Comparison of ENCODE assay signal across 8 cellular contexts in the genomic region with DNA sequence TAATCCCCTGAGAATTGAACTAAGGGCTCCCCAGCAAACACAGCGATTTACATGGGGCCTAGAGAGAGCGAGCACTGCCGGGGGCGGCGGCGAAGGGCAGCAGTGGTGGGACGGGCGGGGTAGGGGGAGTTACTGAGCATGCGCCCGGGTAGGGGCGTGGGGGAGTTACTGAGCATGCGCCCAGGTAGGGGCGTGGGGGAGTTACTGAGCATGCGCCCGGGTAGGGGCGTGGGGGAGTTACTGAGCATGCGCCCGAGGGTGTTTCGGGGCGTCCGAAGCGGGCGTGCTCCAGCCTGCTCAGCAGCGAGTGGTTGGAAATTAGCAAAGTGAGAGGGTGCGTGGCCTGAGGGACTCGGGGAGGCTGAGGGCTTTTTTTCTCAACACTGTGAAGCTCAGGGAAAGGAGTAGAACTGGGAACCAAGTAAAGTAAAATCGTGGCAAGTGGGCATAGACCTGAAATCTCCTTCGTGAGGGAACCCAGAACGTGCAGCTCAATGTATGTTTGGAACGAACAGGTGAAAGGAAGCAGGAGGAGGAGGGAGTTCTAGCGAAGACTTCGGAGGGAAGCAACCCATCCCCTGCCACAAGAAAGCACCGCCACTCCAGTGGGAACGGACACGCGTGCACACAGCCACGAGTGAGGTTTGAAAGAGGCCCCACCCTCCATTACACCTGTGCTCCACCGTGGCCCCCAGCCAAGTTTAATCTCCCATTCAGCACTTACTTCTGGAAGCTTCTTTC. TPM values are rescaled to one million over a fixed set of nuclear protein-coding genes. Genes with fewer than 3 reads are reported as not detected.
A peak's percentile ranks its signal among the peaks of the same experiment; 100 is the strongest.
DNase-seq lines count a peak whose midpoint lies in the region; ATAC-seq lines count a peak whose summit lies in the region.

No MANE protein-coding gene starts in this region.

- H3K14ac ChIP-seq in mesenchymal stem cell (ENCODE audit: low read length in 2 of 2), result peak overlapping the region in 1 of 2 experiments; percentile 48

- ATAC-seq in GM19455 (IDR thresholded peaks at IDR 0.05; ENCODE audit: unreplicated experiment), result peak; percentile 88
- peak; percentile 91 for ATAC-seq in effector memory CD8-positive, alpha-beta T cell (replicated peaks)

- peaks cover 21% of the 10 kb centered on the region for H3K4me1 ChIP-seq in CD4-positive, alpha-beta memory T cell (ENCODE audit: insufficient read depth, low read length)
- H3K4me1 ChIP-seq in mesenchymal stem cell (ENCODE audit: control insufficient read depth, insufficient read depth, low read depth, low read length), result peaks cover 8% of the 10 kb centered on the region

- H2AFZ ChIP-seq in mesenchymal stem cell (ENCODE audit: low read depth, low read length), result peak overlapping the region; percentile 90

- H2BK5ac ChIP-seq in mesenchymal stem cell (ENCODE audit: low read depth, low read length, poor library complexity, severe bottlenecking), result no peak overlapping the region

- H3K36me3 ChIP-seq in CD4-positive, alpha-beta memory T cell (ENCODE audit: insufficient read depth, low read length), result peaks cover 4% of the 10 kb centered on the region
- no peaks in the 10 kb centered on the region for H3K36me3 ChIP-seq in mesenchymal stem cell (ENCODE audit: control insufficient read depth in 1 of 2, insufficient read depth in 2 of 2, low read depth in 1 of 2, low read length in 2 of 2)

- H2AK5ac ChIP-seq in mesenchymal stem cell (ENCODE audit: low read length, severe bottlenecking), result no peak overlapping the region

- intact Hi-C loops in CD4-positive, alpha-beta memory T cell (cut with micrococcal nuclease), result loop anchor here (1.0 to 2.0 kb wide), 3 partner anchors 23 to 77 kb away; partner anchors contain the start of gene KANK1

- no peaks in the 10 kb centered on the region for H3K27me3 Mint-ChIP-seq in CD4-positive, alpha-beta memory T cell
- H3K27me3 Mint-ChIP-seq in effector memory CD8-positive, alpha-beta T cell, result no peaks in the 10 kb centered on the region

- no peak overlapping the region for H3K23ac ChIP-seq in mesenchymal stem cell (ENCODE audit: low read length in 2 of 2)

- no peak overlapping the region for H2BK15ac ChIP-seq in mesenchymal stem cell (ENCODE audit: low read depth, poor library complexity, severe bottlenecking)

- H2BK12ac ChIP-seq in mesenchymal stem cell (ENCODE audit: low read length in 2 of 2), result no peak overlapping the region

- H4K8ac ChIP-seq in mesenchymal stem cell (ENCODE audit: low read length), result peak overlapping the region; percentile 58

- no peaks in the 10 kb centered on the region for H3K9me3 ChIP-seq in CD4-positive, alpha-beta memory T cell (ENCODE audit: control insufficient read depth in 1 of 2, low read length in 2 of 2)
- H3K9me3 ChIP-seq in mesenchymal stem cell (ENCODE audit: control insufficient read depth, low read length), result no peaks in the 10 kb centered on the region

- H3K4me1 Mint-ChIP-seq in CD4-positive, alpha-beta memory T cell, result peaks cover 17 to 28% (median 22%) of the 10 kb centered on the region in 4 donors
- H3K4me1 Mint-ChIP-seq in effector memory CD8-positive, alpha-beta T cell (ENCODE audit: low read depth in 2 of 2), result peaks cover 22 to 24% of the 10 kb centered on the region in 2 donors

- H3K9ac ChIP-seq in mesenchymal stem cell (ENCODE audit: low read length), result peak overlapping the region; percentile 85

- H3K18ac ChIP-seq in mesenchymal stem cell (ENCODE audit: low read depth in 1 of 2, low read length in 2 of 2), result peak overlapping the region in 1 of 2 experiments; percentile 54

- H3K4ac ChIP-seq in mesenchymal stem cell (ENCODE audit: low read depth in 1 of 2, low read length in 2 of 2), result peak overlapping the region in 1 of 2 experiments; percentile 71

- H3K4me3 Mint-ChIP-seq in CD4-positive, alpha-beta memory T cell, result peak overlapping the region; percentile 89 to 99 (median 96)
- H3K4me3 Mint-ChIP-seq in effector memory CD8-positive, alpha-beta T cell, result peak overlapping the region; percentile 88 to 89

- DNase-seq in CD4-positive, alpha-beta memory T cell, result peak; percentile 80 to 89 (median 88)
- peak; percentile 83 for DNase-seq in HK-2 (ENCODE audit: unreplicated experiment)
- peak; percentile 63 for DNase-seq in NCI-H82 treated with DMSO at 0.1 percent for 48 hours (lab: John Stamatoyannopoulos, UW; ENCODE audit: unreplicated experiment)
- peak; percentile 96 for DNase-seq in activated CD8-positive, alpha-beta memory T cell treated with anti-CD3 and anti-CD28 coated beads for 24 hours
- peak; percentile 71 to 81 (median 81) for DNase-seq in effector memory CD8-positive, alpha-beta T cell
- DNase-seq in mesenchymal stem cell, result peak; percentile 70
- peak; percentile 53 for DNase-seq in stimulated activated CD8-positive, alpha-beta memory T cell treated with anti-CD3 and anti-CD28 coated beads, Interleukin-12 subunit alpha, Interleukin-12 subunit beta, amount 100 ng/mL, for 24 hours (ENCODE audit: extremely low read depth)

- H2BK120ac ChIP-seq in mesenchymal stem cell (ENCODE audit: low read depth, low read length), result no peak overlapping the region

- CTCF ChIA-PET in CD4-positive, alpha-beta memory T cell (lab: Charles Lee; ENCODE audit: partially characterized antibody), result interaction anchor here (0.9 to 1.7 kb wide), 3 partner anchors 22 to 34 kb away, joined by 3 to 9 read pairs (median 3); partner anchors contain the start of gene KANK1

- H3K36me3 Mint-ChIP-seq in CD4-positive, alpha-beta memory T cell, result peaks cover 9 to 14% of the 10 kb centered on the region in 2 donors
- peaks cover 26% of the 10 kb centered on the region for H3K36me3 Mint-ChIP-seq in effector memory CD8-positive, alpha-beta T cell (ENCODE audit: insufficient read depth)

- H3K27ac ChIP-seq in CD4-positive, alpha-beta memory T cell (ENCODE audit: low read depth, low read length), result peak overlapping the region; percentile 68
- H3K27ac ChIP-seq in mesenchymal stem cell (ENCODE audit: low read length, poor library complexity, severe bottlenecking), result peak overlapping the region; percentile 65

- H4K91ac ChIP-seq in mesenchymal stem cell (ENCODE audit: low read length), result no peak overlapping the region

- peaks cover 0 to 4% (median 0%) of the 10 kb centered on the region in 8 donors for H3K9me3 Mint-ChIP-seq in CD4-positive, alpha-beta memory T cell
- no peaks in the 10 kb centered on the region for H3K9me3 Mint-ChIP-seq in effector memory CD8-positive, alpha-beta T cell

- 9% methylated on average over 38 of the region's 38 CpGs for WGBS in mesenchymal stem cell

- peak overlapping the region; percentile 93 to 98 (median 96) for H3K27ac Mint-ChIP-seq in CD4-positive, alpha-beta memory T cell
- peak overlapping the region; percentile 83 to 88 for H3K27ac Mint-ChIP-seq in effector memory CD8-positive, alpha-beta T cell

- H3K4me3 ChIP-seq in CD4-positive, alpha-beta memory T cell (ENCODE audit: low read length in 2 of 2), result peak overlapping the region; percentile 74 to 88
- peak overlapping the region; percentile 49 to 87 for H3K4me3 ChIP-seq in mesenchymal stem cell (ENCODE audit: insufficient read depth in 1 of 2, low read depth in 1 of 2, low read length in 2 of 2)

- H3K27me3 ChIP-seq in CD4-positive, alpha-beta memory T cell (ENCODE audit: insufficient read depth, low read length), result no peaks in the 10 kb centered on the region
- no peaks in the 10 kb centered on the region for H3K27me3 ChIP-seq in mesenchymal stem cell (ENCODE audit: control insufficient read depth in 1 of 2, insufficient read depth in 1 of 2, low read length in 2 of 2)

- no peaks in the 10 kb centered on the region for H3K79me1 ChIP-seq in mesenchymal stem cell (replicated peaks; ENCODE audit: low read length, poor library complexity, severe bottlenecking)

- peak overlapping the region; percentile 86 for H3K4me2 ChIP-seq in mesenchymal stem cell (ENCODE audit: low read length, poor library complexity, severe bottlenecking)

- POLR2A ChIA-PET in CD4-positive, alpha-beta memory T cell (lab: Charles Lee; ENCODE audit: partially characterized antibody), result interaction anchor here (0.7 to 1.4 kb wide), 6 partner anchors 13 to 197 kb away, joined by 3 to 6 read pairs (median 4); partner anchors contain the start of gene KANK1

RNA-seq across cellular contexts. Expression of gene KANK1, which starts 34.3 kb away (rescaled TPM):
- total RNA-seq in CD4-positive, alpha-beta memory T cell, result 10 to 100 TPM; 25.9 TPM
- 10 to 100 TPM in 1 of 2 donors, 1 to 10 TPM in 1; 9.1 to 17.3 TPM for polyA plus RNA-seq in CD4-positive, alpha-beta memory T cell
- polyA plus RNA-seq in mesenchymal stem cell (2013, experiment 1 of 2), result 18.3 TPM
- 18.1 TPM for polyA plus RNA-seq in mesenchymal stem cell (2013, experiment 2 of 2)

Comparison
In these comparisons a context has a peak if more than half of its experiments do, and no peak if none do; other contexts are left out.
1. Peak in every context shown above with its lines: DNase-seq, ATAC-seq, H3K4me3 ChIP-seq and H3K27ac ChIP-seq.